ENCODE assay signal across 2 cellular contexts in the genomic region with DNA sequence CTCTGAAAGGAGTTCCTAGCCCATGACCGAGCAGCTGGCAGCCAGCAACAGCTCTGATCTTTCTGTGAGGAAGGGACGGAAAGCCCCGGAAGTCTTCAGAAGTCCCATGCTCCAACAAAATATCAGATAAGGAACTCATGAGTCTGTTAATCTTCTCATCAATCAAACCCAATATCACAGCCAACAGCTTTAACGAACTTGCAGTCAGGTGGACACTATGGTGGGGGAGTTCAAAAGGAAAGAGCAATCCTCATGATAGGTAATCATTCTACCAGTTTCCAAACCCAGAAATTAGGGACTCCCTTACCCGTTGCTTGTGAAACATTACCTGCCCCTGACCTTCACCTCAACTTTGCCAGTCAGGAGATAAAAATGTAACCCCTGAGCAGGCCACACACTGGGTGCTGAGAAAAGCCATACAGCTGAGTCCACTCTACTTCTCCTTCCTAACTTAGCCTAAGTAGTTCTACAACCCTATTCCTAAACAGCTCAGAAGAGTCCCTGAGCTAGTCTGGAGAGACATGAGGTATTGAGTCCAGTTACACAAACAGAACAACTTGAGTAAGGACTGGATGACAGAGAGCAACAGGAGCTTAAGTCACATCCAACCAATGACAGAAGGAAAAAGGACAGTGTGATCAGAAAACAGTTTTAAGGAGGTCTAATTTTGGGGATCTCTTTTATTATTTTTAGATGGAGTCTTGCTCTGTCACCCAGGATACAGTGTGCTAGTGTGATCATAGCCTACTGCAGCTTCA.
TF ChIP-seq lines count a peak whose summit lies in the region.

No MANE protein-coding gene starts in this region.

TF ChIP-seq in IMR-90, 13 proteins besides CTCF, POLR2A, EP300 and RAD21:
- TF ChIP-seq RFX5 (IDR thresholded peaks at IDR 0.05; ENCODE audit: low read depth, low read length) (no peak), RCOR1 (IDR thresholded peaks at IDR 0.05; ENCODE audit: insufficient replicate concordance, low read length) (no peak), BHLHE40 (IDR thresholded peaks at IDR 0.05; ENCODE audit: low read depth, low read length) (no peak), CEBPB (IDR thresholded peaks at IDR 0.05; ENCODE audit: low read depth, low read length) (no peak), FOS (IDR thresholded peaks at IDR 0.05; ENCODE audit: low read depth, low read length) (no peak), CHD1 (IDR thresholded peaks at IDR 0.05; ENCODE audit: low read depth, low read length) (no peak), MAZ (IDR thresholded peaks at IDR 0.05; ENCODE audit: borderline replicate concordance, low read depth, low read length) (no peak), NFE2L2 (IDR thresholded peaks at IDR 0.05; ENCODE audit: low read depth, low read length) (no peak), SMC3 (IDR thresholded peaks at IDR 0.05; ENCODE audit: low read depth, low read length) (no peak)
TF ChIP-seq in IMR-90: peak in this region for 0.

TF ChIP-seq in GM12878, 131 proteins besides CTCF, POLR2A, EP300 and RAD21:
- no peak for TF ChIP-seq NFXL1 (IDR thresholded peaks at IDR 0.05; ENCODE audit: borderline replicate concordance)
